In genomic region chr3:4690277-4690676, GRCh38 we compare ENCODE assay signal across 1 cellular context.
TF ChIP-seq lines count a peak whose summit lies in the region.

No MANE protein-coding gene starts in this region.

TF ChIP-seq in K562, 482 proteins besides CTCF, POLR2A, EP300 and RAD21:
- TF ChIP-seq ZNF407 (IDR thresholded peaks at IDR 0.05; ENCODE audit: low read depth) (peak; percentile 67; the same call in 1 of the 2 replicates), BHLHE40 (IDR thresholded peaks at IDR 0.05; ENCODE audit: low read length) (no peak), MED1 (CRISPR knock-in tag; IDR thresholded peaks at IDR 0.05; ENCODE audit: borderline replicate concordance) (no peak), HLTF (IDR thresholded peaks at IDR 0.05) (no peak), RNF219 (CRISPR knock-in tag; IDR thresholded peaks at IDR 0.05) (no peak), SAP30 (IDR thresholded peaks at IDR 0.05; ENCODE audit: borderline replicate concordance, insufficient read depth, low read depth, low read length, poor library complexity, severe bottlenecking) (no peak), CREBBP (IDR thresholded peaks at IDR 0.05; ENCODE audit: low read depth, low read length) (no peak), ASH1L (IDR thresholded peaks at IDR 0.05; ENCODE audit: borderline replicate concordance, low read depth, partially characterized antibody) (no peak), MYBL2 (IDR thresholded peaks at IDR 0.05; ENCODE audit: low read depth) (no peak), MYBL2 (CRISPR knock-in tag; IDR thresholded peaks at IDR 0.05; ENCODE audit: borderline replicate concordance) (no peak), FOS (IDR thresholded peaks at IDR 0.05; ENCODE audit: extremely low read depth, insufficient read length) (no peak), RBM25 (IDR thresholded peaks at IDR 0.05; ENCODE audit: low read depth, low read length, severe bottlenecking) (peak; percentile 93), SMARCB1 (IDR thresholded peaks at IDR 0.05; ENCODE audit: insufficient read length, low read depth) (no peak), MTF1 (CRISPR knock-in tag; IDR thresholded peaks at IDR 0.05; ENCODE audit: borderline replicate concordance) (no peak), CBX3 (IDR thresholded peaks at IDR 0.05; ENCODE audit: borderline replicate concordance in 1 of 2, low read length in 2 of 2) (peak in 1 of 2 experiments; percentile 91; a peak in 2 of 3 replicates), TRIM28 (IDR thresholded peaks at IDR 0.05) (peak; percentile 80; the same call in 1 of the 2 replicates), ZNF41 (CRISPR knock-in tag; conservative IDR thresholded peaks at IDR 0.05) (no peak), TRIM24 (IDR thresholded peaks at IDR 0.05) (peak in 1 of 2 experiments; percentile 27; a peak in 1 of 4 replicates), ADNP (tag; IDR thresholded peaks at IDR 0.05) (0 out of 2 replicates have a peak, but pooled peaks have one; percentile 34), ZEB2 (IDR thresholded peaks at IDR 0.05) (no peak), RFX1 (IDR thresholded peaks at IDR 0.05) (no peak), BCOR (IDR thresholded peaks at IDR 0.05) (peak; percentile 51; the same call in 1 of the 2 replicates), SRSF7 (optimal IDR thresholded peaks at IDR 0.05; ENCODE audit: low read depth, low read length) (no peak), ZFP36 (IDR thresholded peaks at IDR 0.05; ENCODE audit: low read depth, low read length, partially characterized antibody) (peak; percentile 87), ZNF589 (CRISPR knock-in tag; IDR thresholded peaks at IDR 0.05; ENCODE audit: low read depth) (no peak), ZNF668 (CRISPR knock-in tag; IDR thresholded peaks at IDR 0.05) (no peak), ESRRA (IDR thresholded peaks at IDR 0.05; ENCODE audit: borderline replicate concordance, low read depth) (no peak), ZNF512 (tag; IDR thresholded peaks at IDR 0.05) (no peak), HNRNPL (IDR thresholded peaks at IDR 0.05; ENCODE audit: low read depth, low read length) (no peak), TAF1 (IDR thresholded peaks at IDR 0.05; ENCODE audit: control insufficient read depth, extremely low read depth, insufficient read depth, low read length, severe bottlenecking) (no peak), ZNF695 (CRISPR knock-in tag; IDR thresholded peaks at IDR 0.05) (no peak)
